ENCODE assay signal across 11 cellular contexts in genomic region chr4:149409186-149410056, GRCh38.
DNase-seq lines count a peak whose midpoint lies in the region; ATAC-seq and TF ChIP-seq lines count a peak whose summit lies in the region.
"Had no signal": no experiment of that assay in that cellular context is flagged by ENCODE, and none has a peak within 500 bp of the region (broad histone marks: within the 10 kb centered on the region; RNA-seq: fewer than 3 reads in every experiment).

No MANE protein-coding gene starts in this region.

- TF ChIP-seq CTCF in AG09319 (IDR thresholded peaks at IDR 0.05; ENCODE audit: low read depth, low read length) (no peak), dorsolateral prefrontal cortex (IDR thresholded peaks at IDR 0.05 in 54 of 56, conservative IDR thresholded peaks at IDR 0.05 in 2 of 56; ENCODE audit: low read depth in 1 of 56, partially characterized antibody in 56 of 56) (no peak)

- peak overlapping the region in 12 of 59 donors; percentile 7 to 53 (median 21) for H3K27ac ChIP-seq in dorsolateral prefrontal cortex
- H3K27ac ChIP-seq in mesenchymal stem cell (ENCODE audit: low read length, poor library complexity, severe bottlenecking): peak overlapping the region; percentile 28
- H3K27ac ChIP-seq: WERI-Rb-1 had no signal

- H2AK5ac ChIP-seq in mesenchymal stem cell (ENCODE audit: low read length, severe bottlenecking): no peak overlapping the region

- no peak overlapping the region for H4K91ac ChIP-seq in mesenchymal stem cell (ENCODE audit: low read length)

- H2AFZ ChIP-seq in mesenchymal stem cell (ENCODE audit: low read depth, low read length): no peak overlapping the region

- H3K14ac ChIP-seq in mesenchymal stem cell (ENCODE audit: low read length in 2 of 2): no peak overlapping the region

- H3K79me1 ChIP-seq in mesenchymal stem cell (replicated peaks; ENCODE audit: low read length, poor library complexity, severe bottlenecking): no peaks in the 10 kb centered on the region

- H3K4me3 ChIP-seq in dorsolateral prefrontal cortex: no peak overlapping the region
- H3K4me3 ChIP-seq in mesenchymal stem cell (ENCODE audit: insufficient read depth in 1 of 2, low read depth in 1 of 2, low read length in 2 of 2): peak overlapping the region in 1 of 2 experiments; percentile 44

- no peaks in the 10 kb centered on the region for H3K36me3 ChIP-seq in mesenchymal stem cell (ENCODE audit: control insufficient read depth in 1 of 2, insufficient read depth in 2 of 2, low read depth in 1 of 2, low read length in 2 of 2)
- H3K36me3 ChIP-seq: WERI-Rb-1 had no signal

- H3K27me3 ChIP-seq in dorsolateral prefrontal cortex (no peaks in the 10 kb centered on the region), mesenchymal stem cell (ENCODE audit: control insufficient read depth in 1 of 2, insufficient read depth in 1 of 2, low read length in 2 of 2) (no peaks in the 10 kb centered on the region)

- H3K4ac ChIP-seq in mesenchymal stem cell (ENCODE audit: low read depth in 1 of 2, low read length in 2 of 2): no peak overlapping the region

- no peak overlapping the region for H2BK5ac ChIP-seq in mesenchymal stem cell (ENCODE audit: low read depth, low read length, poor library complexity, severe bottlenecking)

- no peak overlapping the region for H3K4me2 ChIP-seq in mesenchymal stem cell (ENCODE audit: low read length, poor library complexity, severe bottlenecking)

- no peak overlapping the region for H2BK120ac ChIP-seq in mesenchymal stem cell (ENCODE audit: low read depth, low read length)

- peak; percentile 57 for DNase-seq in AG09319 (ENCODE audit: extremely low read depth, low read depth)
- peak; percentile 78 to 89 for DNase-seq in NCI-H446 (lab: John Stamatoyannopoulos, UW)
- peak in 7 of 10 donors; percentile 17 to 54 (median 35) for DNase-seq in dorsolateral prefrontal cortex
- DNase-seq in mesenchymal stem cell: peak; percentile 14
- DNase-seq in stimulated activated CD4-positive, alpha-beta T cell treated with anti-CD3 and anti-CD28 coated beads, Interleukin-4, amount 100 ng/mL, for 24 hours: no peak
- DNase-seq: DMS53, small intestine, WERI-Rb-1 had no signal

- peak overlapping the region in 1 of 2 experiments; percentile 1 for H2BK12ac ChIP-seq in mesenchymal stem cell (ENCODE audit: low read length in 2 of 2)

- H3K18ac ChIP-seq in mesenchymal stem cell (ENCODE audit: low read depth in 1 of 2, low read length in 2 of 2): no peak overlapping the region

- intact Hi-C loops in dorsolateral prefrontal cortex (cut with DNase I): no loop called here

- peak overlapping the region; percentile 84 for H3K9ac ChIP-seq in mesenchymal stem cell (ENCODE audit: low read length)

- no peak overlapping the region for H3K23ac ChIP-seq in mesenchymal stem cell (ENCODE audit: low read length in 2 of 2)

- 69% methylated on average over 8 of the region's 10 CpGs for WGBS in mesenchymal stem cell

- H3K9me3 ChIP-seq in mesenchymal stem cell (ENCODE audit: control insufficient read depth, low read length): no peaks in the 10 kb centered on the region

- no peak overlapping the region for H4K8ac ChIP-seq in mesenchymal stem cell (ENCODE audit: low read length)

- ATAC-seq in GM19455 (IDR thresholded peaks at IDR 0.05; ENCODE audit: unreplicated experiment): no peak
- ATAC-seq in GM21786 (IDR thresholded peaks at IDR 0.05; ENCODE audit: unreplicated experiment): no peak
- no peak for ATAC-seq in HG03135 (IDR thresholded peaks at IDR 0.05; ENCODE audit: unreplicated experiment)

- H3K4me1 ChIP-seq in mesenchymal stem cell (ENCODE audit: control insufficient read depth, insufficient read depth, low read depth, low read length): no peaks in the 10 kb centered on the region

- no peak overlapping the region for H2BK15ac ChIP-seq in mesenchymal stem cell (ENCODE audit: low read depth, poor library complexity, severe bottlenecking)
